In genomic region chr6:135731116-135731515, GRCh38 we compare ENCODE assay signal across 11 cellular contexts.
"Had no signal": no experiment of that assay in that cellular context is flagged by ENCODE, and none has a peak within 500 bp of the region (broad histone marks: within the 10 kb centered on the region; RNA-seq: fewer than 3 reads in every experiment).

No MANE protein-coding gene starts in this region.

- H3K4me3 Mint-ChIP-seq: GM23338, H9, HFFc6 had no signal

- H3K9me3 ChIP-seq: HAP-1 had no signal

- H3K4me2 ChIP-seq: GM23338 had no signal

- H3K36me3 ChIP-seq: HAP-1 had no signal

- H3K4me1 ChIP-seq: HAP-1 had no signal

- H3K27ac Mint-ChIP-seq: GM23338, H9, HFFc6 had no signal

- H3K9ac ChIP-seq: GM23248 had no signal

- ATAC-seq: GM23338, HCT116 had no signal

- DNase-seq: GM23248, GOT3, H7, H9, HCEC 1CT, HFFc6 had no signal

- FAIRE-seq: H1, H54 had no signal

- H3K27ac ChIP-seq: GM23248 had no signal

- H3K4me3 ChIP-seq: GM23248, GM23338, HAP-1 had no signal

- H3K4me1 Mint-ChIP-seq: H9 had no signal

- H2AFZ ChIP-seq: GM23248, GM23338 had no signal
